In genomic region chr10:21985541-21985940, GRCh38 we compare ENCODE assay signal across 17 cellular contexts. TPM values are rescaled to one million over a fixed set of nuclear protein-coding genes. Genes with fewer than 3 reads are reported as not detected.
DNase-seq lines count a peak whose midpoint lies in the region; ATAC-seq and TF ChIP-seq lines count a peak whose summit lies in the region.
"Had no signal": no experiment of that assay in that cellular context is flagged by ENCODE, and none has a peak within 500 bp of the region (broad histone marks: within the 10 kb centered on the region; RNA-seq: fewer than 3 reads in every experiment).

No MANE protein-coding gene starts in this region.

- DNase-seq in LHCN-M2 (ENCODE audit: low read depth): peak; percentile 54
- peak; percentile 94 for DNase-seq in astrocyte of the cerebellum (ENCODE audit: low read depth)
- DNase-seq in fibroblast of peridontal ligament (ENCODE audit: extremely low read depth): peak; percentile 77
- no peak for DNase-seq in stimulated activated CD4-positive, alpha-beta T cell treated with anti-CD3 and anti-CD28 coated beads, Interleukin-1b, Interleukin-23, amount 100 ng/mL, for 48 hours
- DNase-seq in NCI-H2227 (lab: John Stamatoyannopoulos, UW; ENCODE audit: unreplicated experiment): no peak
- DNase-seq in left colon: no peak
- DNase-seq: CD8-positive, alpha-beta memory T cell; DND-41; H7; Karpas-422; NCI-H1417; NCI-H2081; NCI-H2227 treated with DMSO at 0.1 percent for 48 hours; NCI-H526 treated with DMSO at 0.1 percent for 48 hours; PC-3 had no signal

- H3K4me3 ChIP-seq in astrocyte of the cerebellum (ENCODE audit: low read depth, low read length): no peak overlapping the region
- H3K4me3 ChIP-seq: BLaER1 had no signal

- no peak for TF ChIP-seq CTCF in astrocyte of the cerebellum (IDR thresholded peaks at IDR 0.05; ENCODE audit: low read depth, low read length, missing control alignments)

- intact Hi-C loops in left colon (cut with DNase I, micrococcal nuclease): no loop called here

- ATAC-seq in GM19328 (IDR thresholded peaks at IDR 0.05; ENCODE audit: unreplicated experiment) (no peak), left colon (no peak)
- ATAC-seq: PC-3 had no signal

- in situ Hi-C loops in astrocyte of the cerebellum (cut with HindIII; ENCODE audit: low sequenced_read_pairs): loop anchor here (25.0 kb wide), 1 partner anchor 1002 kb away; no protein-coding TSS in a partner anchor

RNA-seq across cellular contexts. Expression of gene DNAJC1, which starts 18.0 kb away (rescaled TPM):
- total RNA-seq in LHCN-M2 (2014; rRNA removed) (23.4 and 35.8 TPM in 2 replicates), left colon (10 to 100 TPM; 29.7 to 33.7 TPM)
- polyA plus RNA-seq in LHCN-M2 (2012): 11.9 TPM

Comparison
In these comparisons a context has a peak if more than half of its experiments do, and no peak if none do; other contexts are left out.
1. DNase-seq: peak in LHCN-M2 (single experiment), astrocyte of the cerebellum (single experiment) and fibroblast of peridontal ligament (single experiment); none in stimulated activated CD4-positive, alpha-beta T cell treated with anti-CD3 and anti-CD28 coated beads, Interleukin-1b, Interleukin-23, amount 100 ng/mL, for 48 hours (single experiment), NCI-H2227 (single experiment) and left colon (0 of 2).